ENCODE assay signal across 14 cellular contexts in the genomic region with DNA sequence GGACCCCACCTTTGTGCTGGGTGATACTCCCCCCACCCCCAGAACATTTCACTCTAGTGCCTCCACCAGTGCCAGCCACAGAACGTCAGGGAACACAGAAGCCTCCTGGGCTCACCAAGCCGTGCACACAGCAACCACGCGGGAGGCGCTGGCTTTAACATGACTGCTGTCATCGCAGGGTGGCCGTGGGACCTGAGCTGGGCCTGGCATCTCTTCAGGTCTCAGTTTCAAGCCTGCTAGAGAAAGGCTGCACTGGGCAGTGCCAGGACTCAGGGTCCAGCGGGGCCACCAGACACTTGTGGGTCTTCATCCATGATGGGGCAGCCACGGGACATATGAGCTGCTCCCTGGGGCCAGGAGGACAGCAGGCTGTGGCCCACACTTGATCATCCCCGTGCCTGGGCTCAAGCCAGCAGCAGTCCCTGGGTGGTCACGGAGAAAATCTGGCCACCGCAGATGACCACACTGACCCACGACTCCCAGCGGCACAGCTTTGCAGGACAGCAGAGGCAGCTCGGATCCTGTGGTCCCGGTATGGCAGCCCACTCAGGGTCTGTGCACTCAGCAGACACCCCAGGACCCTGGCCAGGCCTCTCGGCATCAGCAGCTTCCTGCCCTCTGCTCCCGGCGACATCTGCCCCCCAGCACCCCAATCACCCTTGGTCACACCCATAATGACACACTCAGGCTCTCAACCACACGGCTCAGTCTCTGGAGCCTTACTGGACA. TPM values are rescaled to one million over a fixed set of nuclear protein-coding genes. Genes with fewer than 3 reads are reported as not detected.
DNase-seq lines count a peak whose midpoint lies in the region; ATAC-seq, FAIRE-seq and TF ChIP-seq lines count a peak whose summit lies in the region.
"Had no signal": no experiment of that assay in that cellular context is flagged by ENCODE, and none has a peak within 500 bp of the region (broad histone marks: within the 10 kb centered on the region; RNA-seq: fewer than 3 reads in every experiment).

No MANE protein-coding gene starts in this region.

- no peak overlapping the region for H3K4me2 ChIP-seq in H1 (ENCODE audit: insufficient read depth in 1 of 2, low read depth in 2 of 2, low read length in 2 of 2)

- no peak overlapping the region for H4K5ac ChIP-seq in H1 (ENCODE audit: insufficient read length, low read depth, low read length)

- H2AFZ ChIP-seq in H1 (ENCODE audit: low read length): no peak overlapping the region

- H2BK15ac ChIP-seq in H1 (ENCODE audit: low read length): no peak overlapping the region

- DNase-seq in activated naive CD8-positive, alpha-beta T cell treated with anti-CD3 and anti-CD28 coated beads, Interleukin-2, amount 10 ng/mL, durations not matched to agents 7 days and 5 days: peak; percentile 20
- DNase-seq in activated naive CD8-positive, alpha-beta T cell treated with anti-CD3 and anti-CD28 coated beads, Interleukin-2, amount 50 U/mL, for 24 hours: no peak
- DNase-seq in H1 (ENCODE audit: low read depth in 1 of 2, low spot score in 2 of 2): peak in 1 of 2 experiments; percentile 42
- peak; percentile 51 for DNase-seq in natural killer cell treated with Interleukin-12 subunit alpha and Interleukin-12 subunit beta and Interleukin-15 and Interleukin-18, amount 100 ng/mL, for 72 hours (ENCODE audit: low spot score)
- peak; percentile 36 for DNase-seq in ureter (ENCODE audit: low spot score)
- no peak for DNase-seq in DMS 273 (lab: John Stamatoyannopoulos, UW; ENCODE audit: unreplicated experiment)
- DNase-seq in HuH-7.5 (ENCODE audit: low spot score): no peak
- DNase-seq in SHP77 treated with DMSO at 0.1 percent for 48 hours (lab: John Stamatoyannopoulos, UW): no peak
- DNase-seq: DND-41, HCEC 1CT, MM.1S had no signal

- H3K79me2 ChIP-seq in H1 (ENCODE audit: control insufficient read depth in 1 of 2, insufficient read depth in 2 of 2, low read length in 2 of 2): no peaks in the 10 kb centered on the region

- H2BK120ac ChIP-seq in H1 (replicated peaks; ENCODE audit: low read depth, low read length): no peak overlapping the region

- no peak overlapping the region for H2BK20ac ChIP-seq in H1 (ENCODE audit: low read length)

- no peak overlapping the region for H2BK12ac ChIP-seq in H1 (ENCODE audit: low read depth, low read length)

- no peak overlapping the region for H2AK5ac ChIP-seq in H1 (ENCODE audit: low read depth, low read length)

- TF ChIP-seq EP300 in H1 (IDR thresholded peaks at IDR 0.05; ENCODE audit: borderline replicate concordance in 1 of 2, low read depth in 2 of 2, low read length in 2 of 2): no peak

- CTCF ChIA-PET in H1 (lab: Charles Lee; ENCODE audit: partially characterized antibody): interaction anchor here (0.8 to 1.8 kb wide), 5 partner anchors 9 to 64 kb away, joined by 3 to 7 read pairs (median 3); no protein-coding TSS in a partner anchor

- no peaks in the 10 kb centered on the region for H3K36me3 ChIP-seq in H1 (ENCODE audit: control insufficient read depth in 2 of 4, insufficient read depth in 4 of 4, low read length in 3 of 4)

- H3K56ac ChIP-seq in H1 (replicated peaks; ENCODE audit: insufficient read length, low read depth, low read length): no peak overlapping the region

- FAIRE-seq in H1 (lab: Jason Lieb, UNC): no peak
- FAIRE-seq: endothelial cell of umbilical vein, GM12878 had no signal

- no peak for TF ChIP-seq POLR2A in H1 (IDR thresholded peaks at IDR 0.05; ENCODE audit: control extremely low read depth in 1 of 2, low read depth in 2 of 2, low read length in 2 of 2)

- no peak overlapping the region for H2BK5ac ChIP-seq in H1 (ENCODE audit: low read depth, low read length)

- H3K9me3 ChIP-seq in H1 (ENCODE audit: insufficient read depth in 2 of 2, low read depth in 1 of 2, low read length in 1 of 2): no peaks in the 10 kb centered on the region

- TF ChIP-seq RAD21 in H1 (IDR thresholded peaks at IDR 0.05 in 1 of 2, conservative IDR thresholded peaks at IDR 0.05 in 1 of 2; ENCODE audit: low read depth in 2 of 2, low read length in 2 of 2): no peak

- H4K91ac ChIP-seq in H1 (replicated peaks; ENCODE audit: insufficient read length, low read length): no peak overlapping the region

- H3K4me1 ChIP-seq in H1 (replicated peaks in 1 of 4; ENCODE audit: control insufficient read depth in 3 of 4, insufficient read depth in 4 of 4, low read length in 3 of 4): peaks cover 0 to 5% (median 1%) of the 10 kb centered on the region in 4 experiments; a peak in 3 of 7 replicates

- TF ChIP-seq CTCF in H1 (IDR thresholded peaks at IDR 0.05; ENCODE audit: control extremely low read depth in 1 of 3, insufficient read depth in 1 of 3, low read depth in 1 of 3, low read length in 3 of 3): no peak

- H3K27ac Mint-ChIP-seq in activated naive CD8-positive, alpha-beta T cell treated with anti-CD3 and anti-CD28 coated beads, Interleukin-2, amount 10 ng/mL, durations not matched to agents 7 days and 5 days: no peak overlapping the region
- H3K27ac Mint-ChIP-seq in activated naive CD8-positive, alpha-beta T cell treated with anti-CD3 and anti-CD28 coated beads, Interleukin-2, amount 50 U/mL, for 24 hours: no peak overlapping the region
- no peak overlapping the region for H3K27ac Mint-ChIP-seq in natural killer cell treated with Interleukin-12 subunit alpha and Interleukin-12 subunit beta and Interleukin-15 and Interleukin-18, amount 100 ng/mL, for 72 hours

- no peak overlapping the region for H3K27ac ChIP-seq in H1 (ENCODE audit: low read depth, low read length)

- no peak overlapping the region for H3K18ac ChIP-seq in H1 (ENCODE audit: extremely low read depth, low read length)

- H3K4me1 Mint-ChIP-seq in activated naive CD8-positive, alpha-beta T cell treated with anti-CD3 and anti-CD28 coated beads, Interleukin-2, amount 10 ng/mL, durations not matched to agents 7 days and 5 days: no peaks in the 10 kb centered on the region
- H3K4me1 Mint-ChIP-seq in activated naive CD8-positive, alpha-beta T cell treated with anti-CD3 and anti-CD28 coated beads, Interleukin-2, amount 50 U/mL, for 24 hours: no peaks in the 10 kb centered on the region
- H3K4me1 Mint-ChIP-seq in natural killer cell treated with Interleukin-12 subunit alpha and Interleukin-12 subunit beta and Interleukin-15 and Interleukin-18, amount 100 ng/mL, for 72 hours (ENCODE audit: low read depth in 2 of 2): no peaks in the 10 kb centered on the region

- no peak for ATAC-seq in activated naive CD8-positive, alpha-beta T cell treated with anti-CD3 and anti-CD28 coated beads, Interleukin-2, amount 10 ng/mL, durations not matched to agents 7 days and 5 days (ENCODE audit: low read depth)
- no peak for ATAC-seq in activated naive CD8-positive, alpha-beta T cell treated with anti-CD3 and anti-CD28 coated beads, Interleukin-2, amount 50 U/mL, for 24 hours
- peak in 1 of 2 donors; percentile 10 for ATAC-seq in natural killer cell treated with Interleukin-12 subunit alpha and Interleukin-12 subunit beta and Interleukin-15 and Interleukin-18, amount 100 ng/mL, for 72 hours
- ATAC-seq: GM12878 had no signal

- H4K8ac ChIP-seq in H1 (ENCODE audit: extremely low read depth, insufficient read depth, low read length): peak overlapping the region; percentile 68

- no peaks in the 10 kb centered on the region for H3K79me1 ChIP-seq in H1 (ENCODE audit: low read depth, low read length)

- no peaks in the 10 kb centered on the region for H3K9me3 Mint-ChIP-seq in activated naive CD8-positive, alpha-beta T cell treated with anti-CD3 and anti-CD28 coated beads, Interleukin-2, amount 10 ng/mL, durations not matched to agents 7 days and 5 days
- H3K9me3 Mint-ChIP-seq in activated naive CD8-positive, alpha-beta T cell treated with anti-CD3 and anti-CD28 coated beads, Interleukin-2, amount 50 U/mL, for 24 hours: no peaks in the 10 kb centered on the region
- no peaks in the 10 kb centered on the region for H3K9me3 Mint-ChIP-seq in natural killer cell treated with Interleukin-12 subunit alpha and Interleukin-12 subunit beta and Interleukin-15 and Interleukin-18, amount 100 ng/mL, for 72 hours

- peaks cover 0 to 4% (median 3%) of the 10 kb centered on the region in 4 experiments; a peak in 3 of 7 replicates for H3K27me3 ChIP-seq in H1 (replicated peaks in 1 of 4; ENCODE audit: control insufficient read depth in 3 of 4, extremely low read depth in 1 of 4, insufficient read depth in 3 of 4, low read length in 3 of 4)

- no peaks in the 10 kb centered on the region for H3K36me3 Mint-ChIP-seq in activated naive CD8-positive, alpha-beta T cell treated with anti-CD3 and anti-CD28 coated beads, Interleukin-2, amount 10 ng/mL, durations not matched to agents 7 days and 5 days
- no peaks in the 10 kb centered on the region for H3K36me3 Mint-ChIP-seq in activated naive CD8-positive, alpha-beta T cell treated with anti-CD3 and anti-CD28 coated beads, Interleukin-2, amount 50 U/mL, for 24 hours (ENCODE audit: low read depth)
- H3K36me3 Mint-ChIP-seq in natural killer cell treated with Interleukin-12 subunit alpha and Interleukin-12 subunit beta and Interleukin-15 and Interleukin-18, amount 100 ng/mL, for 72 hours: no peaks in the 10 kb centered on the region

- no peak overlapping the region for H3K9ac ChIP-seq in H1 (replicated peaks in 1 of 4; ENCODE audit: extremely low read depth in 1 of 4, low read depth in 3 of 4, low read length in 3 of 4)

- no peak overlapping the region for H3K4me3 ChIP-seq in H1 (ENCODE audit: extremely low read depth in 1 of 4, insufficient read depth in 2 of 4, low read depth in 3 of 4, low read length in 4 of 4)
- H3K4me3 ChIP-seq: GM12878 had no signal

- WGBS in H1 (ENCODE audit: extremely low coverage in 1 of 2, insufficient coverage in 1 of 2, insufficient read length in 1 of 2, insufficient replicate concordance in 2 of 2, low coverage in 1 of 2, low lambda C conversion rate in 2 of 2, missing lambda C conversion rate in 1 of 2), 2 experiments: 90% methylated on average over 20 of the region's 20 CpGs; no CpG with 5 or more reads in 1 of the 2 experiments

- no peak overlapping the region for H3K4ac ChIP-seq in H1 (replicated peaks; ENCODE audit: insufficient read length, low read depth, low read length)

- POLR2A ChIA-PET in activated naive CD8-positive, alpha-beta T cell treated with anti-CD3 and anti-CD28 coated beads, Interleukin-2, amount 10 ng/mL, durations not matched to agents 7 days and 5 days (lab: Charles Lee): interaction anchor here (0.6 kb wide), 1 partner anchor 23 kb away, joined by 3 read pairs; no protein-coding TSS in a partner anchor
- POLR2A ChIA-PET in H1 (lab: Charles Lee; ENCODE audit: partially characterized antibody): interaction anchor here (1.2 kb wide), 1 partner anchor 9 kb away, joined by 4 read pairs; no protein-coding TSS in a partner anchor

- no peak overlapping the region for H3K23ac ChIP-seq in H1 (ENCODE audit: insufficient read length)

- no peak overlapping the region for H3K14ac ChIP-seq in H1 (ENCODE audit: insufficient read length)

- H4K20me1 ChIP-seq in H1 (replicated peaks in 1 of 2; ENCODE audit: control insufficient read depth in 1 of 2, insufficient read depth in 2 of 2, low read length in 2 of 2): peaks cover 0 to 3% of the 10 kb centered on the region in 2 experiments

- H3K23me2 ChIP-seq in H1 (ENCODE audit: low read depth, low read length): no peaks in the 10 kb centered on the region

- no peak overlapping the region for H3K4me3 Mint-ChIP-seq in activated naive CD8-positive, alpha-beta T cell treated with anti-CD3 and anti-CD28 coated beads, Interleukin-2, amount 10 ng/mL, durations not matched to agents 7 days and 5 days
- no peak overlapping the region for H3K4me3 Mint-ChIP-seq in activated naive CD8-positive, alpha-beta T cell treated with anti-CD3 and anti-CD28 coated beads, Interleukin-2, amount 50 U/mL, for 24 hours
- no peak overlapping the region for H3K4me3 Mint-ChIP-seq in natural killer cell treated with Interleukin-12 subunit alpha and Interleukin-12 subunit beta and Interleukin-15 and Interleukin-18, amount 100 ng/mL, for 72 hours

- no peaks in the 10 kb centered on the region for H3K27me3 Mint-ChIP-seq in activated naive CD8-positive, alpha-beta T cell treated with anti-CD3 and anti-CD28 coated beads, Interleukin-2, amount 10 ng/mL, durations not matched to agents 7 days and 5 days
- peaks cover 1% of the 10 kb centered on the region for H3K27me3 Mint-ChIP-seq in activated naive CD8-positive, alpha-beta T cell treated with anti-CD3 and anti-CD28 coated beads, Interleukin-2, amount 50 U/mL, for 24 hours
- no peaks in the 10 kb centered on the region for H3K27me3 Mint-ChIP-seq in natural killer cell treated with Interleukin-12 subunit alpha and Interleukin-12 subunit beta and Interleukin-15 and Interleukin-18, amount 100 ng/mL, for 72 hours

RNA-seq across cellular contexts. Expression of gene CAMK2B, which starts 44.2 kb away (rescaled TPM):
- under 1 TPM in 1 of 2 experiments, not detected in 1; 0.11 TPM for total RNA-seq in activated naive CD8-positive, alpha-beta T cell treated with anti-CD3 and anti-CD28 coated beads, Interleukin-2, amount 10 ng/mL, durations not matched to agents 7 days and 5 days
- 0.15 and 0.17 TPM in 2 replicates for total RNA-seq in H1 (2021; fragmentation: NEBNext Ultra II Directional; extraction: Animal tissue kit (Norgen Biotek cat#: 25700))
- polyA plus RNA-seq in H1 (2011; rRNA removed): 0.05 and 0.14 TPM in 2 replicates
- 0.39 TPM for polyA plus RNA-seq in H1 (2011; cell fraction: cytosol; rRNA removed)
- 0.23 TPM for polyA plus RNA-seq in H1 (2011; cell fraction: nucleus; rRNA removed)
- 0.04 to 0.09 TPM (median 0.09 TPM) in 3 of 4 replicates, not detected in the other for polyA plus RNA-seq in H1 (2012, experiment 1 of 2)
- polyA plus RNA-seq in H1 (2012, experiment 2 of 2): not detected
- polyA plus RNA-seq in H1 (2013, experiment 1 of 2): 0.02 TPM
- polyA plus RNA-seq in H1 (2013, experiment 2 of 2): 0.02 TPM
- polyA minus RNA-seq in H1 (2011; rRNA and poly(A)+ RNA removed): not detected in 2 replicates
- polyA minus RNA-seq in H1 (2011; cell fraction: cytosol; rRNA and poly(A)+ RNA removed): not detected
- polyA minus RNA-seq in H1 (2011; cell fraction: nucleus; rRNA and poly(A)+ RNA removed): not detected
- under 1 TPM in 1 of 2 donors, not detected in 1; 0.10 TPM for total RNA-seq in natural killer cell treated with Interleukin-12 subunit alpha and Interleukin-12 subunit beta and Interleukin-15 and Interleukin-18, amount 100 ng/mL, for 72 hours
- total RNA-seq in ureter: not detected
- total RNA-seq: bronchial epithelial cell had no signal

Comparison
In these comparisons a context has a peak if more than half of its experiments do, and no peak if none do; other contexts are left out.
1. DNase-seq: peak in activated naive CD8-positive, alpha-beta T cell treated with anti-CD3 and anti-CD28 coated beads, Interleukin-2, amount 10 ng/mL, durations not matched to agents 7 days and 5 days (single experiment), natural killer cell treated with Interleukin-12 subunit alpha and Interleukin-12 subunit beta and Interleukin-15 and Interleukin-18, amount 100 ng/mL, for 72 hours (single experiment) and ureter (single experiment); none in activated naive CD8-positive, alpha-beta T cell treated with anti-CD3 and anti-CD28 coated beads, Interleukin-2, amount 50 U/mL, for 24 hours (single experiment), DMS 273 (single experiment), HuH-7.5 (single experiment) and SHP77 treated with DMSO at 0.1 percent for 48 hours (single experiment).